8 cellular contexts compared by ENCODE assay signal in the genomic region with DNA sequence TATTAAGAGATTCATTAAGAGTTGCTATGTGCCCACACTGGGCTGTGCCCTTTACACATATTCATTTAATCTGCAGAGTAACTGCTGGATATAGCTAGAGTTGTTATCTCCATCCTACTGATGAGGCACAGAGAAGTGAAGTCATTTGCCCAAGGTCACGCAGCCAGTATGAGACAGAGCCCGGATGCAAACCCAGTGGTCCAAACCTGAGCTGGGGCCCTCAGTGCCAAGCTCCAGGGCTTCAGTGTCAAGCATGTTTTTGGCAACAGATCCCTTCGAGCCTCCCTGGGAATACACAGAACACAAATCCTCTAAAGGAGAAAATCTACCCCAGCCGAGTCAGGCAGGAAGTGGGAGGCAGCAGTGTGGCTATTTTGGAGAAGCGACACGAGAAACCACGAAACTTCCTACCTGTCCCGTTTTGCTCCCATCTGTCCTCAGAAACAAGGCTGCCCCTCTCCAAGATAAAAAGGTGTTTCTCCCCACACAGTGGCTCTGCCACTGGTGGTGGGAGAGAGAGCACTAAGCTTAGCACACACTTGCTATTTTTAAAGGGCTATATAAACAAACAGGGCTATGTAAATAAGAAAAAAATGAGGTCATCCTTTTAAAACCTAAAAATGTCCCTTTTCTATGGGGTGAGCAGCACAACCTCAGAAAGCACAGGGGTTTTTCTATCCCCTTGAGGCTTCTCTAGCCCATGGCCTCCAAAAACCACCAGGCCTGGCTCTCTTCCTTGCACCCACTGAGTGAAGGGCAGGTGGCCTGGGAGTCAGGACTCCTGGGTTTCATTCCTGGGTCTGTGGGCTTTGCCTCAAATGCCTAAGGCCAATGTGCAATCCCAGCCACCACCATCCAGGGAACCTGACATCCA.
A peak's percentile ranks its signal among the peaks of the same experiment; 100 is the strongest.
DNase-seq lines count a peak whose midpoint lies in the region; ATAC-seq lines count a peak whose summit lies in the region.
"Had no signal": no experiment of that assay in that cellular context is flagged by ENCODE, and none has a peak within 500 bp of the region (broad histone marks: within the 10 kb centered on the region; RNA-seq: fewer than 3 reads in every experiment).

No MANE protein-coding gene starts in this region.

- H3K4me2 ChIP-seq in neuronal stem cell (ENCODE audit: insufficient read depth, low read length, poor library complexity, severe bottlenecking) = no peak overlapping the region

- H2BK5ac ChIP-seq in neuronal stem cell (ENCODE audit: low read length) = no peak overlapping the region

- H2BK12ac ChIP-seq in neuronal stem cell (ENCODE audit: low read length) = no peak overlapping the region

- no peak overlapping the region for H2AK5ac ChIP-seq in neuronal stem cell (ENCODE audit: low read depth, low read length)

- no peak overlapping the region for H3K18ac ChIP-seq in neuronal stem cell (ENCODE audit: low read length)

- DNase-seq in NCI-H2029 treated with DMSO at 0.1 percent for 48 hours (lab: John Stamatoyannopoulos, UW) (peak; percentile 90), neuronal stem cell (ENCODE audit: low spot score) (no peak), T-helper 9 cell (no peak), sciatic nerve (ENCODE audit: low spot score) (no peak), NCI-H82 (lab: John Stamatoyannopoulos, UW) (no peak)

- H2AFZ ChIP-seq in neuronal stem cell (ENCODE audit: low read length) = no peak overlapping the region

- H2BK120ac ChIP-seq in neuronal stem cell (ENCODE audit: low read depth, low read length) = no peak overlapping the region

- H2BK15ac ChIP-seq in neuronal stem cell (ENCODE audit: low read length) = no peak overlapping the region

- H3K23ac ChIP-seq in neuronal stem cell (ENCODE audit: low read depth, low read length, poor library complexity) = no peak overlapping the region

- H3K4me1 ChIP-seq in neuronal stem cell (ENCODE audit: control insufficient read depth in 2 of 2, insufficient read depth in 1 of 2, low read depth in 1 of 2, low read length in 2 of 2) = peaks cover 0 to 14% of the 10 kb centered on the region in 2 donors

- H3K14ac ChIP-seq in neuronal stem cell (ENCODE audit: low read length) = peak overlapping the region; percentile 56

- no peaks in the 10 kb centered on the region for H3K36me3 ChIP-seq in neuronal stem cell (replicated peaks in 1 of 2; ENCODE audit: control insufficient read depth in 2 of 2, insufficient read depth in 2 of 2, low read length in 2 of 2)
- H3K36me3 ChIP-seq: Peyer's patch had no signal

- no peak overlapping the region for H3K4ac ChIP-seq in neuronal stem cell (ENCODE audit: low read length)

- H4K8ac ChIP-seq in neuronal stem cell (ENCODE audit: low read depth, low read length) = no peak overlapping the region

- H3K4me3 ChIP-seq in neuronal stem cell (ENCODE audit: low read length in 2 of 2) = no peak overlapping the region
- H3K4me3 ChIP-seq: Peyer's patch had no signal

- H3K27me3 ChIP-seq in neuronal stem cell (ENCODE audit: control insufficient read depth in 3 of 3, insufficient read depth in 3 of 3, low read depth in 1 of 3, low read length in 3 of 3) = peaks cover 0 to 2% (median 0%) of the 10 kb centered on the region in 3 experiments
- H3K27me3 ChIP-seq: Peyer's patch had no signal

- H3K9ac ChIP-seq in neuronal stem cell (ENCODE audit: low read depth, low read length, poor library complexity) = peak overlapping the region; percentile 26

- intact Hi-C loops in sciatic nerve (cut with DNase I) = no loop called here

- WGBS in neuronal stem cell (ENCODE audit: extremely low coverage in 2 of 2, insufficient read length in 2 of 2, insufficient replicate concordance in 1 of 2), 2 donors = no CpG with 5 or more reads among the region's 8 CpGs

- H3K27ac ChIP-seq in neuronal stem cell (replicated peaks; ENCODE audit: low read length) = no peak overlapping the region

- no peaks in the 10 kb centered on the region for H3K9me3 ChIP-seq in neuronal stem cell (replicated peaks in 1 of 2; ENCODE audit: control insufficient read depth in 2 of 2, insufficient read depth in 1 of 2, low read depth in 1 of 2, low read length in 2 of 2)
- H3K9me3 ChIP-seq: Peyer's patch had no signal

- ATAC-seq in GM18868 (IDR thresholded peaks at IDR 0.05; ENCODE audit: unreplicated experiment) = peak; percentile 71
- ATAC-seq in HG02588 (IDR thresholded peaks at IDR 0.05; ENCODE audit: unreplicated experiment) = peak; percentile 74
- ATAC-seq in sciatic nerve = no peak

- no peak overlapping the region for H4K91ac ChIP-seq in neuronal stem cell (ENCODE audit: low read depth, low read length, poor library complexity)

- H3K79me1 ChIP-seq in neuronal stem cell (ENCODE audit: low read depth, low read length) = no peaks in the 10 kb centered on the region
